8 cellular contexts compared by ENCODE assay signal in the genomic region with DNA sequence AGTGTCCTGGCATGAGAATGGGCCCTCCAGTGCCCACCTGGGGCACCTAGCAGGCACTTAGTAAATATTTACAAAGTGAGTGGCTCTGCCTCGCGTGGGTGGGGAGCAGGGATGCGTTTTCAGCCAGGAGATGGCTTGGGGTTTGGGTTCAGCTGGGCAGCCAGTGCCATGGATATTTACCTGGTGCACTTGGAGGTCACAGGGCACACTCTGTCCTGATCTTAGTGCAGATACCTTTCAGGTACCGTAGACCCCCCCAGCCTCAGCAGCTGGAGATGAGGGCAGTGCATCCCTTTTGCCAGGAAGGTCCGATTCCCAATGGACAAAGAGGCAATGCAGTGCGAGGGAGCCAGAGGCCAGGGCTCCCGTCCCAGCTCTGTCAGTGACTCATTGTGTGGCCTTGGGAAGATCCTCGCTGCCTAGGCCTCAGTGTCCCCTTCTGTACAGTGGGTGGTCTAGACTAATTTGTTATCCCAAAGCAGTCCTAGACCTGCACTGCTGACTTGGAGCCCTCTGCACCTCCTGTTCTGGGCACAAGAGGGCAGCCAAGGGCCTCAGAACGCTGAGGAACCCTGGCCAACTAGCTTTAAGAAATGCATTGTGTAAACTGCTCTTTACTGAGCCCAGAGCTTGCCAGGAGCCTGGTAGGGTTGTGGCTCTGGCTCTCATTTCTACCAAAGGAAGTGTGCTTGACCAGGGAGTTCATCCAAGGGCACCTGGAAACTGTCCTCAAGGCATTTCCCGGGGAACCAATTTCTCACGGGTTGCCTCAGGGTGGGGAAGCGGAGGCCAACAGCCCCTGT. TPM values are rescaled to one million over a fixed set of nuclear protein-coding genes. Genes with fewer than 3 reads are reported as not detected.
DNase-seq lines count a peak whose midpoint lies in the region; ATAC-seq and TF ChIP-seq lines count a peak whose summit lies in the region.

No MANE protein-coding gene starts in this region.

- no peak for TF ChIP-seq POLR2A in stomach (IDR thresholded peaks at IDR 0.05)

- POLR2A ChIA-PET in PC-3 (lab: Charles Lee; ENCODE audit: unreplicated experiment), result interaction anchor here (0.7 kb wide), 1 partner anchor 155 kb away, joined by 5 read pairs; no protein-coding TSS in a partner anchor

- no peak for TF ChIP-seq EP300 in stomach (IDR thresholded peaks at IDR 0.05)

- TF ChIP-seq CTCF in AG10803 (conservative IDR thresholded peaks at IDR 0.05; ENCODE audit: low read length) (peak; percentile 99), PC-3 (conservative IDR thresholded peaks at IDR 0.05; ENCODE audit: low read depth, low read length) (peak; percentile 96), fibroblast of lung (conservative IDR thresholded peaks at IDR 0.05 in 1 of 2, IDR thresholded peaks at IDR 0.05 in 1 of 2; ENCODE audit: low read depth in 1 of 2, low read length in 2 of 2) (peak; percentile 98), neural crest cell (conservative IDR thresholded peaks at IDR 0.05) (peak; percentile 92), stomach (IDR thresholded peaks at IDR 0.05) (peak in 5 of 7 experiments; percentile 87 to 95 (median 91))

- peak overlapping the region; percentile 4; the same call in 1 of the 2 replicates for H3K9ac ChIP-seq in PC-3 (ENCODE audit: low read length)
- no peak overlapping the region for H3K9ac ChIP-seq in fibroblast of lung (ENCODE audit: insufficient read depth, low read length)

- H3K27me3 ChIP-seq in PC-3 (ENCODE audit: low read length) (no peaks in the 10 kb centered on the region), fibroblast of lung (ENCODE audit: control insufficient read depth, insufficient read depth, low read length) (no peaks in the 10 kb centered on the region), stomach (no peaks in the 10 kb centered on the region)

- H3K4me2 ChIP-seq in PC-3 (ENCODE audit: low read length) (no peak overlapping the region), fibroblast of lung (ENCODE audit: extremely low read depth, insufficient read depth, low read length) (no peak overlapping the region)

- H3K36me3 Mint-ChIP-seq in neural crest cell (ENCODE audit: low read depth), result no peaks in the 10 kb centered on the region

- DNase-seq in AG10803 (ENCODE audit: low read depth), result peak; percentile 87
- peak; percentile 57 for DNase-seq in HS-27A (ENCODE audit: low read depth)
- DNase-seq in PC-3, result peak; percentile 92
- DNase-seq in activated T-cell treated with anti-CD3 and anti-CD28 coated beads, Interleukin-2, amount 50 U/mL, for 48 hours, result peak; percentile 78 to 84
- DNase-seq in fibroblast of lung (ENCODE audit: low read depth in 2 of 2), result peak; percentile 66 to 88
- DNase-seq in neural crest cell (ENCODE audit: low read depth, low spot score), result peak; percentile 76
- DNase-seq in stomach, result peak; percentile 86

- H4K20me1 ChIP-seq in PC-3 (ENCODE audit: low read length), result no peaks in the 10 kb centered on the region
- H4K20me1 ChIP-seq in fibroblast of lung (ENCODE audit: control insufficient read depth, extremely low read depth, insufficient read depth, low read length), result no peaks in the 10 kb centered on the region

- H2AFZ ChIP-seq in PC-3 (ENCODE audit: low read length) (no peak overlapping the region), fibroblast of lung (ENCODE audit: low read length) (no peak overlapping the region)

- H3K79me2 ChIP-seq in PC-3 (ENCODE audit: low read length) (no peaks in the 10 kb centered on the region), fibroblast of lung (ENCODE audit: control insufficient read depth, insufficient read depth, low read length) (no peaks in the 10 kb centered on the region)

- H3F3A ChIP-seq in PC-3 (ENCODE audit: low read length, unreplicated experiment), result no peaks in the 10 kb centered on the region

- peaks cover 11% of the 10 kb centered on the region for H3K4me1 ChIP-seq in PC-3 (ENCODE audit: insufficient read depth, low read length)
- H3K4me1 ChIP-seq in fibroblast of lung (ENCODE audit: control insufficient read depth, extremely low read depth, insufficient read depth, low read length), result no peaks in the 10 kb centered on the region
- H3K4me1 ChIP-seq in stomach, result peaks cover 0 to 21% (median 12%) of the 10 kb centered on the region in 4 donors

- no peak overlapping the region for H3K27ac Mint-ChIP-seq in neural crest cell (ENCODE audit: unreplicated experiment)

- CTCF ChIA-PET in PC-3 (lab: Charles Lee), result interaction anchor here (0.5 to 1.9 kb wide), 9 partner anchors 11 to 164 kb away, joined by 3 to 125 read pairs (median 4); no protein-coding TSS in a partner anchor

- H3K27ac ChIP-seq in PC-3 (ENCODE audit: low read length) (peak overlapping the region; percentile 25; the same call in 1 of the 2 replicates), fibroblast of lung (ENCODE audit: insufficient read depth, low read length) (no peak overlapping the region), stomach (peak overlapping the region in 2 of 5 donors; percentile 34 to 35)

- H3K4me3 ChIP-seq in AG10803 (ENCODE audit: low read length) (no peak overlapping the region), PC-3 (ENCODE audit: low read length) (no peak overlapping the region), fibroblast of lung (replicated peaks in 1 of 4; ENCODE audit: control extremely low read depth in 1 of 4, insufficient read depth in 1 of 4, low read depth in 3 of 4, low read length in 4 of 4) (no peak overlapping the region), stomach (no peak overlapping the region)

- no peaks in the 10 kb centered on the region for H3K27me3 Mint-ChIP-seq in neural crest cell (ENCODE audit: low read depth)

- ATAC-seq in GM19035 (IDR thresholded peaks at IDR 0.05; ENCODE audit: unreplicated experiment), result peak; percentile 90
- ATAC-seq in PC-3, result peak; percentile 91

- H3K36me3 ChIP-seq in PC-3 (ENCODE audit: low read depth, low read length) (no peaks in the 10 kb centered on the region), fibroblast of lung (ENCODE audit: control insufficient read depth, insufficient read depth, low read length) (no peaks in the 10 kb centered on the region), stomach (peaks cover 3 to 41% (median 21%) of the 10 kb centered on the region in 4 donors)

- no peaks in the 10 kb centered on the region for H3K9me3 ChIP-seq in PC-3 (ENCODE audit: low read length)
- H3K9me3 ChIP-seq in fibroblast of lung (ENCODE audit: control insufficient read depth, insufficient read depth, low read depth, low read length), result no peaks in the 10 kb centered on the region
- H3K9me3 ChIP-seq in stomach, result no peaks in the 10 kb centered on the region

- no peaks in the 10 kb centered on the region for H3K9me2 ChIP-seq in PC-3 (replicated peaks; ENCODE audit: low read length)

- H3K4me3 Mint-ChIP-seq in neural crest cell, result no peak overlapping the region

- 27 to 42% (median 36%) methylated on average over 12 of the region's 12 CpGs for WGBS in stomach, 5 donors

- peaks cover 18% of the 10 kb centered on the region for H3K4me1 Mint-ChIP-seq in neural crest cell

- intact Hi-C loops in PC-3 (cut with micrococcal nuclease) (loop anchor here (1.0 to 2.0 kb wide), 3 partner anchors 41 to 389 kb away; no protein-coding TSS in a partner anchor), stomach (cut with DNase I; ENCODE audit: low total_unique reads) (loop anchor here (5.0 kb wide), 1 partner anchor 151 kb away; no protein-coding TSS in a partner anchor)

- no TSS peak for BruUV-seq in PC-3 (replicated peaks; lab: Mats Ljungman, UMichigan)

- no peaks in the 10 kb centered on the region for H3K9me3 Mint-ChIP-seq in neural crest cell

RNA-seq across cellular contexts. Expression of a gene that starts 16.0 kb away (rescaled TPM):
- total RNA-seq in PC-3 (2014; rRNA removed) (21.8 and 24.2 TPM in 2 replicates), fibroblast of lung (17.7 and 23.1 TPM in 2 replicates), neural crest cell (12.6 and 14.0 TPM in 2 replicates), stomach (10 to 100 TPM in 2 of 5 donors, 1 to 10 TPM in 2, not detected in 1; 4.9 to 16.2 (median 12.4) TPM)
- polyA plus RNA-seq in fibroblast of lung (4.9 and 5.2 TPM in 2 replicates), stomach (10 to 100 TPM; 15.4 to 16.6 (median 16.3) TPM)
- polyA plus RNA-seq in fibroblast of lung (2012), result 9.0 and 11.5 TPM in 2 replicates
- polyA minus RNA-seq in fibroblast of lung (ENCODE audit: low replicate concordance), result 11.5 and 14.0 TPM in 2 replicates

RNA-seq across cellular contexts. Expression of a gene that starts 52.8 kb away (rescaled TPM):
- total RNA-seq in PC-3 (2014; rRNA removed) (0.11 and 2.1 TPM in 2 replicates), fibroblast of lung (138 and 184 TPM in 2 replicates), neural crest cell (4.9 and 6.3 TPM in 2 replicates), stomach (100 to 1,000 TPM in 1 of 5 donors, 10 to 100 TPM in 3, 1 to 10 TPM in 1; 8.0 to 143 (median 17.1) TPM)
- polyA plus RNA-seq in fibroblast of lung (25.4 and 48.4 TPM in 2 replicates), stomach (1 to 10 TPM; 1.8 to 4.0 (median 2.8) TPM)
- polyA plus RNA-seq in fibroblast of lung (2012), result 27.9 and 60.4 TPM in 2 replicates
- 15.4 and 57.6 TPM in 2 replicates for polyA minus RNA-seq in fibroblast of lung (ENCODE audit: low replicate concordance)
